Comparison of ENCODE assay signal across 8 cellular contexts in genomic region chr1:64933296-64934070, GRCh38. TPM values are rescaled to one million over a fixed set of nuclear protein-coding genes. Genes with fewer than 3 reads are reported as not detected.
DNase-seq lines count a peak whose midpoint lies in the region; ATAC-seq and TF ChIP-seq lines count a peak whose summit lies in the region.

No MANE protein-coding gene starts in this region.

- CTCF ChIA-PET in AG04450 (lab: Charles Lee) = no interaction called here
- CTCF ChIA-PET in IMR-90 (lab: Yijun Ruan, JAX) = no interaction called here

- peak overlapping the region; percentile 92 for H2BK120ac ChIP-seq in IMR-90 (ENCODE audit: low read depth, low read length)
- no peak overlapping the region for H2BK120ac ChIP-seq in mesendoderm (ENCODE audit: low read depth, low read length)

- H3K27me3 ChIP-seq in AG04450 (ENCODE audit: control insufficient read depth, insufficient read depth, low read length) = no peaks in the 10 kb centered on the region
- H3K27me3 ChIP-seq in IMR-90 (ENCODE audit: control insufficient read depth, insufficient read depth, low read length) = no peaks in the 10 kb centered on the region
- no peaks in the 10 kb centered on the region for H3K27me3 ChIP-seq in body of pancreas
- no peaks in the 10 kb centered on the region for H3K27me3 ChIP-seq in right lobe of liver
- H3K27me3 ChIP-seq in mesendoderm (ENCODE audit: insufficient read depth, low read length, poor library complexity) = no peaks in the 10 kb centered on the region

- H3K79me1 ChIP-seq in IMR-90 (ENCODE audit: low read depth in 1 of 2, low read length in 2 of 2) (peaks cover 18 to 61% of the 10 kb centered on the region in 2 experiments), mesendoderm (ENCODE audit: low read length) (peaks cover 7% of the 10 kb centered on the region)

- H3K23ac ChIP-seq in IMR-90 (ENCODE audit: low read depth, low read length) = peak overlapping the region; percentile 92
- no peak overlapping the region for H3K23ac ChIP-seq in mesendoderm (ENCODE audit: low read length)

- H4K5ac ChIP-seq in IMR-90 (ENCODE audit: low read depth, low read length) (peak overlapping the region; percentile 31; the same call in 1 of the 2 replicates), mesendoderm (ENCODE audit: low read length) (no peak overlapping the region)

- in situ Hi-C loops in IMR-90 (cut with MboI; ENCODE audit: low sequenced_read_pairs) = no loop called here

- H3K79me2 ChIP-seq in mesendoderm (ENCODE audit: control insufficient read depth, insufficient read depth, low read length) = no peaks in the 10 kb centered on the region

- peak overlapping the region; percentile 56 for H2AFZ ChIP-seq in IMR-90 (replicated peaks; ENCODE audit: low read length, poor library complexity)

- WGBS in IMR-90 (ENCODE audit: extremely low coverage in 2 of 2, insufficient read length in 1 of 2), 2 experiments = 47% methylated on average over 3 of the region's 11 CpGs; no CpG with 5 or more reads in 1 of the 2 experiments
- 65 to 68% methylated on average over 11 of the region's 11 CpGs for WGBS in body of pancreas, 2 donors
- WGBS in right lobe of liver (ENCODE audit: insufficient coverage, low coverage, low lambda C conversion rate, missing lambda C conversion rate) = 28% methylated on average over 11 of the region's 11 CpGs
- WGBS in mesendoderm (ENCODE audit: extremely low coverage, insufficient coverage, low lambda C conversion rate) = no CpG with 5 or more reads among the region's 11 CpGs

- no peaks in the 10 kb centered on the region for H3K36me3 ChIP-seq in IMR-90 (ENCODE audit: control insufficient read depth, insufficient read depth, low read length)
- H3K36me3 ChIP-seq in body of pancreas (replicated peaks in 1 of 2; ENCODE audit: insufficient read depth in 1 of 2, low read depth in 2 of 2) = no peaks in the 10 kb centered on the region
- H3K36me3 ChIP-seq in right lobe of liver = no peaks in the 10 kb centered on the region
- H3K36me3 ChIP-seq in mesendoderm (ENCODE audit: control insufficient read depth, insufficient read depth, low read length) = no peaks in the 10 kb centered on the region

- no TSS peak for BruUV-seq in IMR-90 (replicated peaks; lab: Mats Ljungman, UMichigan)

- H4K20me1 ChIP-seq in IMR-90 (ENCODE audit: insufficient read depth, low read length) = peaks cover 39% of the 10 kb centered on the region

- H2BK15ac ChIP-seq in IMR-90 (ENCODE audit: low read depth, low read length) (peak overlapping the region; percentile 53; the same call in 1 of the 3 replicates), mesendoderm (replicated peaks; ENCODE audit: low read depth) (no peak overlapping the region)

- H3K9me1 ChIP-seq in IMR-90 (ENCODE audit: insufficient read depth, low read length) = peaks cover 13% of the 10 kb centered on the region

- TF ChIP-seq CTCF in AG04450 (IDR thresholded peaks at IDR 0.05; ENCODE audit: low read depth, low read length) = no peak
- no peak for TF ChIP-seq CTCF in IMR-90 (conservative IDR thresholded peaks at IDR 0.05; ENCODE audit: low read depth, low read length)
- TF ChIP-seq CTCF in body of pancreas (IDR thresholded peaks at IDR 0.05) = no peak
- no peak for TF ChIP-seq CTCF in right lobe of liver (IDR thresholded peaks at IDR 0.05)

- TF ChIP-seq POLR2A in IMR-90 (IDR thresholded peaks at IDR 0.05; ENCODE audit: low read depth, low read length) (peak; percentile 33), body of pancreas (IDR thresholded peaks at IDR 0.05) (no peak), right lobe of liver (IDR thresholded peaks at IDR 0.05) (peak; percentile 53)

- H2AK5ac ChIP-seq in IMR-90 (ENCODE audit: low read depth, low read length) = peak overlapping the region; percentile 90
- no peak overlapping the region for H2AK5ac ChIP-seq in mesendoderm (ENCODE audit: low read length)

- H4K8ac ChIP-seq in IMR-90 (ENCODE audit: low read depth in 2 of 2, low read length in 2 of 2) (peak overlapping the region; percentile 3 to 84; a peak in 3 of 4 replicates), mesendoderm (ENCODE audit: low read depth, low read length) (no peak overlapping the region)

- H3K9me3 ChIP-seq in AG04450 (ENCODE audit: control insufficient read depth, insufficient read depth, low read length) = no peaks in the 10 kb centered on the region
- no peaks in the 10 kb centered on the region for H3K9me3 ChIP-seq in IMR-90 (ENCODE audit: control insufficient read depth, insufficient read depth, low read length)
- H3K9me3 ChIP-seq in body of pancreas = no peaks in the 10 kb centered on the region
- H3K9me3 ChIP-seq in right lobe of liver = no peaks in the 10 kb centered on the region

- H3K4me1 ChIP-seq in IMR-90 (ENCODE audit: control insufficient read depth, insufficient read depth, low read length) (peaks cover 15% of the 10 kb centered on the region), body of pancreas (peaks cover 47% of the 10 kb centered on the region), right lobe of liver (peaks cover 0 to 53% (median 23%) of the 10 kb centered on the region in 4 donors), mesendoderm (ENCODE audit: control insufficient read depth, low read depth, low read length) (no peaks in the 10 kb centered on the region)

- H3K18ac ChIP-seq in IMR-90 (ENCODE audit: low read depth, low read length) (peak overlapping the region; percentile 65), mesendoderm (ENCODE audit: low read length) (no peak overlapping the region)

- POLR2A ChIA-PET in AG04450 (lab: Yijun Ruan, JAX) (interaction anchor here (1.1 to 3.5 kb wide), 4 partner anchors 16 to 69 kb away, joined by 4 to 24 read pairs (median 4); partner anchors contain the start of gene JAK1), IMR-90 (lab: Charles Lee; ENCODE audit: unreplicated experiment) (no interaction called here)

- peak; percentile 69 for DNase-seq in AG04450 (ENCODE audit: low read depth, low spot score)
- DNase-seq in IMR-90 = peak; percentile 96
- DNase-seq in body of pancreas = peak in 2 of 4 donors; percentile 22 to 49
- DNase-seq in right lobe of liver = peak in 1 of 3 donors; percentile 55
- peak; percentile 43 for DNase-seq in ureter (ENCODE audit: low spot score)
- no peak for DNase-seq in islet precursor cell
- no peak for DNase-seq in mesendoderm

- peak overlapping the region; percentile 90 for H3K14ac ChIP-seq in IMR-90 (replicated peaks; ENCODE audit: low read depth, low read length)

- H3K4me3 ChIP-seq in AG04450 (ENCODE audit: low read depth, low read length) = peak overlapping the region; percentile 27
- H3K4me3 ChIP-seq in IMR-90 (ENCODE audit: insufficient read depth, low read depth, low read length) = peak overlapping the region; percentile 17; the same call in 1 of the 2 replicates
- H3K4me3 ChIP-seq in body of pancreas = no peak overlapping the region
- no peak overlapping the region for H3K4me3 ChIP-seq in right lobe of liver
- no peak overlapping the region for H3K4me3 ChIP-seq in mesendoderm (ENCODE audit: low read length)

- H2BK20ac ChIP-seq in IMR-90 (ENCODE audit: low read depth, low read length) = peak overlapping the region; percentile 83

- ATAC-seq in IMR-90 (ENCODE audit: low read depth) (peak; percentile 82), body of pancreas (peak; percentile 56), right lobe of liver (peak; percentile 58 to 67 (median 66)), HG03457 (IDR thresholded peaks at IDR 0.05; ENCODE audit: unreplicated experiment) (no peak)

- peak overlapping the region; percentile 49 for H2AK9ac ChIP-seq in IMR-90 (replicated peaks; ENCODE audit: low read depth, low read length, poor library complexity)

- H3K56ac ChIP-seq in IMR-90 (ENCODE audit: extremely low read depth, insufficient read depth, low read length) (peak overlapping the region; percentile 71), mesendoderm (ENCODE audit: low read length) (no peak overlapping the region)

- dilution Hi-C loops in IMR-90 (cut with HindIII; ENCODE audit: low sequenced_read_pairs, unreplicated experiment) = no loop called here

- H3K4ac ChIP-seq in IMR-90 (ENCODE audit: low read depth, low read length) (peak overlapping the region; percentile 88), mesendoderm (ENCODE audit: low read depth, low read length) (no peak overlapping the region)

- H4K91ac ChIP-seq in IMR-90 (ENCODE audit: insufficient read depth, low read depth, low read length) = peak overlapping the region; percentile 91

- peak overlapping the region; percentile 80 for H3K4me2 ChIP-seq in IMR-90 (ENCODE audit: low read depth, low read length)
- H3K4me2 ChIP-seq in mesendoderm (ENCODE audit: low read length) = no peak overlapping the region

- TF ChIP-seq RAD21 in IMR-90 (IDR thresholded peaks at IDR 0.05; ENCODE audit: low read length) = no peak

- H2BK5ac ChIP-seq in IMR-90 (ENCODE audit: low read depth, low read length, poor library complexity, severe bottlenecking) = peak overlapping the region; percentile 84
- H2BK5ac ChIP-seq in mesendoderm (ENCODE audit: low read length) = no peak overlapping the region

- H3K9ac ChIP-seq in IMR-90 (ENCODE audit: low read depth, low read length) = peak overlapping the region; percentile 33; the same call in 1 of the 2 replicates
- H3K9ac ChIP-seq in mesendoderm (ENCODE audit: low read length) = no peak overlapping the region

- intact Hi-C loops in IMR-90 (cut with micrococcal nuclease) (loop anchor here (2.0 to 5.0 kb wide), 2 partner anchors 17 to 46 kb away; no protein-coding TSS in a partner anchor), body of pancreas (cut with DNase I) (no loop called here), right lobe of liver (cut with DNase I) (no loop called here)

- H3K27ac ChIP-seq in AG04450 (ENCODE audit: low read depth, low read length) = peak overlapping the region; percentile 98
- H3K27ac ChIP-seq in IMR-90 (ENCODE audit: insufficient read depth, low read length) = peak overlapping the region; percentile 80
- H3K27ac ChIP-seq in body of pancreas = peak overlapping the region; percentile 13 to 51 (median 32)
- peak overlapping the region; percentile 30 to 69 (median 48) for H3K27ac ChIP-seq in right lobe of liver
- no peak overlapping the region for H3K27ac ChIP-seq in mesendoderm (ENCODE audit: low read depth, low read length)

TF ChIP-seq in IMR-90, 13 proteins besides CTCF, POLR2A, EP300 and RAD21 (continues in another document):
- TF ChIP-seq FOS (IDR thresholded peaks at IDR 0.05; ENCODE audit: low read depth, low read length) = peak; percentile 46; the same call in 1 of the 2 replicates
- TF ChIP-seq MAZ (IDR thresholded peaks at IDR 0.05; ENCODE audit: borderline replicate concordance, low read depth, low read length) = 0 out of 2 replicates have a peak, but pooled peaks have one; percentile 7
- TF ChIP-seq CEBPB (IDR thresholded peaks at IDR 0.05; ENCODE audit: low read depth, low read length) = peak; percentile 99

RNA-seq across cellular contexts. Expression of gene JAK1, which starts 32.9 kb away (rescaled TPM):
- polyA plus RNA-seq in AG04450 (2011; rRNA removed) (129 and 141 TPM in 2 replicates), IMR-90 (2012; rRNA removed) (61.6 and 76.9 TPM in 2 replicates)
- polyA minus RNA-seq in AG04450 (2011; rRNA and poly(A)+ RNA removed) = 152 and 195 TPM in 2 replicates
- total RNA-seq in IMR-90 (2012; rRNA removed) (101 and 103 TPM in 2 replicates), body of pancreas (100 to 1,000 TPM; 106 to 136 TPM), right lobe of liver (10 to 100 TPM; 48.0 to 71.6 (median 66.5) TPM), ureter (116 TPM)
- 27.1 and 56.2 TPM in 2 replicates for polyA plus RNA-seq in IMR-90 (2012; cell fraction: cytosol; rRNA removed)
- polyA plus RNA-seq in IMR-90 (2012; cell fraction: nucleus; rRNA removed; ENCODE audit: low replicate concordance) = 24.6 and 68.2 TPM in 2 replicates
- polyA plus RNA-seq in mesendoderm (2013, experiment 1 of 2) = 9.6 TPM
- 10.0 TPM for polyA plus RNA-seq in mesendoderm (2013, experiment 2 of 2)

Comparison
In these comparisons a context has a peak if more than half of its experiments do, and no peak if none do; other contexts are left out.
1. DNase-seq: peak in AG04450 (single experiment), IMR-90 (single experiment) and ureter (single experiment); none in islet precursor cell (single experiment) and mesendoderm (single experiment).
2. H3K4me3 ChIP-seq: peak in AG04450 (single experiment) and IMR-90 (single experiment); none in body of pancreas (0 of 2), right lobe of liver (0 of 3) and mesendoderm (single experiment).
3. POLR2A ChIP-seq: peak in IMR-90 (single experiment) and right lobe of liver (single experiment); none in body of pancreas (0 of 3).